In genomic region chr1:109213824-109214693, GRCh38 we compare ENCODE assay signal across 1 cellular context.
TF ChIP-seq lines count a peak whose summit lies in the region.

A gene with protein sequence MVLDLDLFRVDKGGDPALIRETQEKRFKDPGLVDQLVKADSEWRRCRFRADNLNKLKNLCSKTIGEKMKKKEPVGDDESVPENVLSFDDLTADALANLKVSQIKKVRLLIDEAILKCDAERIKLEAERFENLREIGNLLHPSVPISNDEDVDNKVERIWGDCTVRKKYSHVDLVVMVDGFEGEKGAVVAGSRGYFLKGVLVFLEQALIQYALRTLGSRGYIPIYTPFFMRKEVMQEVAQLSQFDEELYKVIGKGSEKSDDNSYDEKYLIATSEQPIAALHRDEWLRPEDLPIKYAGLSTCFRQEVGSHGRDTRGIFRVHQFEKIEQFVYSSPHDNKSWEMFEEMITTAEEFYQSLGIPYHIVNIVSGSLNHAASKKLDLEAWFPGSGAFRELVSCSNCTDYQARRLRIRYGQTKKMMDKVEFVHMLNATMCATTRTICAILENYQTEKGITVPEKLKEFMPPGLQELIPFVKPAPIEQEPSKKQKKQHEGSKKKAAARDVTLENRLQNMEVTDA (plus strand): TSS chr1:109213918. CDS start chr1:109213993, 75 bp downstream.

TF ChIP-seq in HEK293, 187 proteins besides CTCF, POLR2A, EP300 and RAD21 (continued from another document):
- TF ChIP-seq, protein P1, sequence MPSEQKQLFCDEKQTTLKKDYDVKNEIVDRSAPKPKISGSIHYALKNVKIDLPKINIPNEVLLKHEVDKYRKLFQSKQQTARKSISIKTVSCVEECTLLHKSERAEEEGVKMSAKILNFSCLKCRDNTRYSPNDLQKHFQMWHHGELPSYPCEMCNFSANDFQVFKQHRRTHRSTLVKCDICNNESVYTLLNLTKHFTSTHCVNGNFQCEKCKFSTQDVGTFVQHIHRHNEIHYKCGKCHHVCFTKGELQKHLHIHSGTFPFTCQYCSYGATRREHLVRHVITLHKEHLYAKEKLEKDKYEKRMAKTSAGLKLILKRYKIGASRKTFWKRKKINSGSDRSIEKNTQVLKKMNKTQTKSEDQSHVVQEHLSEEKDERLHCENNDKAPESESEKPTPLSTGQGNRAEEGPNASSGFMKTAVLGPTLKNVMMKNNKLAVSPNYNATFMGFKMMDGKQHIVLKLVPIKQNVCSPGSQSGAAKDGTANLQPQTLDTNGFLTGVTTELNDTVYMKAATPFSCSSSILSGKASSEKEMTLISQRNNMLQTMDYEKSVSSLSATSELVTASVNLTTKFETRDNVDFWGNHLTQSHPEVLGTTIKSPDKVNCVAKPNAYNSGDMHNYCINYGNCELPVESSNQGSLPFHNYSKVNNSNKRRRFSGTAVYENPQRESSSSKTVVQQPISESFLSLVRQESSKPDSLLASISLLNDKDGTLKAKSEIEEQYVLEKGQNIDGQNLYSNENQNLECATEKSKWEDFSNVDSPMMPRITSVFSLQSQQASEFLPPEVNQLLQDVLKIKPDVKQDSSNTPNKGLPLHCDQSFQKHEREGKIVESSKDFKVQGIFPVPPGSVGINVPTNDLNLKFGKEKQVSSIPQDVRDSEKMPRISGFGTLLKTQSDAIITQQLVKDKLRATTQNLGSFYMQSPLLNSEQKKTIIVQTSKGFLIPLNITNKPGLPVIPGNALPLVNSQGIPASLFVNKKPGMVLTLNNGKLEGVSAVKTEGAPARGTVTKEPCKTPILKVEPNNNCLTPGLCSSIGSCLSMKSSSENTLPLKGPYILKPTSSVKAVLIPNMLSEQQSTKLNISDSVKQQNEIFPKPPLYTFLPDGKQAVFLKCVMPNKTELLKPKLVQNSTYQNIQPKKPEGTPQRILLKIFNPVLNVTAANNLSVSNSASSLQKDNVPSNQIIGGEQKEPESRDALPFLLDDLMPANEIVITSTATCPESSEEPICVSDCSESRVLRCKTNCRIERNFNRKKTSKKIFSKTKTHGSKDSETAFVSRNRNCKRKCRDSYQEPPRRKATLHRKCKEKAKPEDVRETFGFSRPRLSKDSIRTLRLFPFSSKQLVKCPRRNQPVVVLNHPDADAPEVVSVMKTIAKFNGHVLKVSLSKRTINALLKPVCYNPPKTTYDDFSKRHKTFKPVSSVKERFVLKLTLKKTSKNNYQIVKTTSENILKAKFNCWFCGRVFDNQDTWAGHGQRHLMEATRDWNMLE (tag by site-specific recombination; conservative IDR thresholded peaks at IDR 0.05; ENCODE audit: low read depth) = no peak
- no peak for TF ChIP-seq FEZF1 (tag by site-specific recombination; IDR thresholded peaks at IDR 0.05)
- TF ChIP-seq ZFHX2 (tag by site-specific recombination; conservative IDR thresholded peaks at IDR 0.05) = no peak
- peak; percentile 18; the same call in 1 of the 2 replicates for TF ChIP-seq ZNF76 (tag by site-specific recombination; IDR thresholded peaks at IDR 0.05; ENCODE audit: borderline replicate concordance, low read depth)
- no peak for TF ChIP-seq ZNF211 (tag by site-specific recombination; IDR thresholded peaks at IDR 0.05; ENCODE audit: low read depth)
- no peak for TF ChIP-seq ZNF433 (tag by site-specific recombination; IDR thresholded peaks at IDR 0.05; ENCODE audit: low read depth)
- TF ChIP-seq HOXD13 (CRISPR knock-in tag; IDR thresholded peaks at IDR 0.05; ENCODE audit: borderline replicate concordance) = 0 out of 2 replicates have a peak, but pooled peaks have one; percentile 14
- TF ChIP-seq ZNF837 (tag by site-specific recombination; IDR thresholded peaks at IDR 0.05) = no peak
- no peak for TF ChIP-seq ZNF362 (tag by site-specific recombination; IDR thresholded peaks at IDR 0.05)
- TF ChIP-seq ZFP37 (tag by site-specific recombination; IDR thresholded peaks at IDR 0.05) = peak; percentile 79
- TF ChIP-seq MYNN (tag by site-specific recombination; IDR thresholded peaks at IDR 0.05; ENCODE audit: borderline replicate concordance) = no peak
- no peak for TF ChIP-seq ZIC2 (tag by site-specific recombination; IDR thresholded peaks at IDR 0.05)
- no peak for TF ChIP-seq ZBTB49 (tag by site-specific recombination; IDR thresholded peaks at IDR 0.05; ENCODE audit: low read depth)
- TF ChIP-seq ZXDB (tag by site-specific recombination; IDR thresholded peaks at IDR 0.05) = peak; percentile 50; the same call in 1 of the 2 replicates
- no peak for TF ChIP-seq PRDM6 (tag by site-specific recombination; IDR thresholded peaks at IDR 0.05)
- TF ChIP-seq, protein P2, sequence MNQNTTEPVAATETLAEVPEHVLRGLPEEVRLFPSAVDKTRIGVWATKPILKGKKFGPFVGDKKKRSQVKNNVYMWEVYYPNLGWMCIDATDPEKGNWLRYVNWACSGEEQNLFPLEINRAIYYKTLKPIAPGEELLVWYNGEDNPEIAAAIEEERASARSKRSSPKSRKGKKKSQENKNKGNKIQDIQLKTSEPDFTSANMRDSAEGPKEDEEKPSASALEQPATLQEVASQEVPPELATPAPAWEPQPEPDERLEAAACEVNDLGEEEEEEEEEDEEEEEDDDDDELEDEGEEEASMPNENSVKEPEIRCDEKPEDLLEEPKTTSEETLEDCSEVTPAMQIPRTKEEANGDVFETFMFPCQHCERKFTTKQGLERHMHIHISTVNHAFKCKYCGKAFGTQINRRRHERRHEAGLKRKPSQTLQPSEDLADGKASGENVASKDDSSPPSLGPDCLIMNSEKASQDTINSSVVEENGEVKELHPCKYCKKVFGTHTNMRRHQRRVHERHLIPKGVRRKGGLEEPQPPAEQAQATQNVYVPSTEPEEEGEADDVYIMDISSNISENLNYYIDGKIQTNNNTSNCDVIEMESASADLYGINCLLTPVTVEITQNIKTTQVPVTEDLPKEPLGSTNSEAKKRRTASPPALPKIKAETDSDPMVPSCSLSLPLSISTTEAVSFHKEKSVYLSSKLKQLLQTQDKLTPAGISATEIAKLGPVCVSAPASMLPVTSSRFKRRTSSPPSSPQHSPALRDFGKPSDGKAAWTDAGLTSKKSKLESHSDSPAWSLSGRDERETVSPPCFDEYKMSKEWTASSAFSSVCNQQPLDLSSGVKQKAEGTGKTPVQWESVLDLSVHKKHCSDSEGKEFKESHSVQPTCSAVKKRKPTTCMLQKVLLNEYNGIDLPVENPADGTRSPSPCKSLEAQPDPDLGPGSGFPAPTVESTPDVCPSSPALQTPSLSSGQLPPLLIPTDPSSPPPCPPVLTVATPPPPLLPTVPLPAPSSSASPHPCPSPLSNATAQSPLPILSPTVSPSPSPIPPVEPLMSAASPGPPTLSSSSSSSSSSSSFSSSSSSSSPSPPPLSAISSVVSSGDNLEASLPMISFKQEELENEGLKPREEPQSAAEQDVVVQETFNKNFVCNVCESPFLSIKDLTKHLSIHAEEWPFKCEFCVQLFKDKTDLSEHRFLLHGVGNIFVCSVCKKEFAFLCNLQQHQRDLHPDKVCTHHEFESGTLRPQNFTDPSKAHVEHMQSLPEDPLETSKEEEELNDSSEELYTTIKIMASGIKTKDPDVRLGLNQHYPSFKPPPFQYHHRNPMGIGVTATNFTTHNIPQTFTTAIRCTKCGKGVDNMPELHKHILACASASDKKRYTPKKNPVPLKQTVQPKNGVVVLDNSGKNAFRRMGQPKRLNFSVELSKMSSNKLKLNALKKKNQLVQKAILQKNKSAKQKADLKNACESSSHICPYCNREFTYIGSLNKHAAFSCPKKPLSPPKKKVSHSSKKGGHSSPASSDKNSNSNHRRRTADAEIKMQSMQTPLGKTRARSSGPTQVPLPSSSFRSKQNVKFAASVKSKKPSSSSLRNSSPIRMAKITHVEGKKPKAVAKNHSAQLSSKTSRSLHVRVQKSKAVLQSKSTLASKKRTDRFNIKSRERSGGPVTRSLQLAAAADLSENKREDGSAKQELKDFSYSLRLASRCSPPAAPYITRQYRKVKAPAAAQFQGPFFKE (tag by site-specific recombination; IDR thresholded peaks at IDR 0.05; ENCODE audit: borderline replicate concordance) = no peak
- no peak for TF ChIP-seq ZNF146 (tag by site-specific recombination; IDR thresholded peaks at IDR 0.05)
- TF ChIP-seq GLIS2 (tag by site-specific recombination; IDR thresholded peaks at IDR 0.05) = no peak
- TF ChIP-seq ZNF621 (tag by site-specific recombination; IDR thresholded peaks at IDR 0.05) = no peak
- no peak for TF ChIP-seq ZNF488 (tag by site-specific recombination; IDR thresholded peaks at IDR 0.05)
- TF ChIP-seq ZNF664 (tag by site-specific recombination; IDR thresholded peaks at IDR 0.05) = no peak
- no peak for TF ChIP-seq ZFP41 (tag by site-specific recombination; IDR thresholded peaks at IDR 0.05; ENCODE audit: borderline replicate concordance)
- TF ChIP-seq ZBTB21 (tag by site-specific recombination; IDR thresholded peaks at IDR 0.05) = no peak
- TF ChIP-seq ZNF157 (tag by site-specific recombination; IDR thresholded peaks at IDR 0.05) = no peak
- no peak for TF ChIP-seq ZNF555 (tag by site-specific recombination; conservative IDR thresholded peaks at IDR 0.05)
- TF ChIP-seq, protein P3, sequence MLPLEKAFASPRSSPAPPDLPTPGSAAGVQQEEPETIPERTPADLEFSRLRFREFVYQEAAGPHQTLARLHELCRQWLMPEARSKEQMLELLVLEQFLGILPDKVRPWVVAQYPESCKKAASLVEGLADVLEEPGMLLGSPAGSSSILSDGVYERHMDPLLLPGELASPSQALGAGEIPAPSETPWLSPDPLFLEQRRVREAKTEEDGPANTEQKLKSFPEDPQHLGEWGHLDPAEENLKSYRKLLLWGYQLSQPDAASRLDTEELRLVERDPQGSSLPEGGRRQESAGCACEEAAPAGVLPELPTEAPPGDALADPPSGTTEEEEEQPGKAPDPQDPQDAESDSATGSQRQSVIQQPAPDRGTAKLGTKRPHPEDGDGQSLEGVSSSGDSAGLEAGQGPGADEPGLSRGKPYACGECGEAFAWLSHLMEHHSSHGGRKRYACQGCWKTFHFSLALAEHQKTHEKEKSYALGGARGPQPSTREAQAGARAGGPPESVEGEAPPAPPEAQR (tag by site-specific recombination; IDR thresholded peaks at IDR 0.05) = no peak
- no peak for TF ChIP-seq GLIS1 (tag by site-specific recombination; IDR thresholded peaks at IDR 0.05)
- TF ChIP-seq ZNF623 (tag by site-specific recombination; IDR thresholded peaks at IDR 0.05) = no peak
- TF ChIP-seq KLF7 (tag by site-specific recombination; IDR thresholded peaks at IDR 0.05; ENCODE audit: borderline replicate concordance) = no peak
- no peak for TF ChIP-seq ZNF394 (tag by site-specific recombination; IDR thresholded peaks at IDR 0.05; ENCODE audit: borderline replicate concordance)
- TF ChIP-seq ZNF670 (tag by site-specific recombination; IDR thresholded peaks at IDR 0.05; ENCODE audit: low read depth) = no peak
- no peak for TF ChIP-seq ZBTB44 (tag by site-specific recombination; IDR thresholded peaks at IDR 0.05)
- TF ChIP-seq ZNF629 (tag by site-specific recombination; IDR thresholded peaks at IDR 0.05) = peak; percentile 45
- TF ChIP-seq ZNF2 (tag by site-specific recombination; IDR thresholded peaks at IDR 0.05) = peak; percentile 70; the same call in 1 of the 2 replicates
- TF ChIP-seq ZBTB48 (tag by site-specific recombination; IDR thresholded peaks at IDR 0.05) = peak; percentile 48; the same call in 1 of the 2 replicates
- no peak for TF ChIP-seq ZNF354C (tag by site-specific recombination; IDR thresholded peaks at IDR 0.05; ENCODE audit: borderline replicate concordance, low read depth)
- TF ChIP-seq ZNF830 (tag by site-specific recombination; IDR thresholded peaks at IDR 0.05; ENCODE audit: low read depth) = no peak
